Comparison of ENCODE assay signal across 16 cellular contexts in genomic region chr1:45272943-45273342, GRCh38. TPM values are rescaled to one million over a fixed set of nuclear protein-coding genes. Genes with fewer than 3 reads are reported as not detected.
DNase-seq lines count a peak whose midpoint lies in the region; ATAC-seq, FAIRE-seq and TF ChIP-seq lines count a peak whose summit lies in the region.
"Had no signal": no experiment of that assay in that cellular context is flagged by ENCODE, and none has a peak within 500 bp of the region (broad histone marks: within the 10 kb centered on the region; RNA-seq: fewer than 3 reads in every experiment).

No MANE protein-coding gene starts in this region.

- intact Hi-C loops in PC-3 (cut with micrococcal nuclease), result no loop called here
- intact Hi-C loops in endothelial cell of umbilical vein (cut with micrococcal nuclease), result loop anchor here (1.0 kb wide), 1 partner anchor 26 kb away; no protein-coding TSS in a partner anchor
- intact Hi-C loops in ovary (cut with DNase I), result no loop called here

- H3K36me3 ChIP-seq in PC-3 (ENCODE audit: low read depth, low read length) (no peaks in the 10 kb centered on the region), endothelial cell of umbilical vein (ENCODE audit: control insufficient read depth in 2 of 2, extremely low read depth in 1 of 2, insufficient read depth in 2 of 2, low read length in 2 of 2) (no peaks in the 10 kb centered on the region), ovary (no peaks in the 10 kb centered on the region)
- H3K36me3 ChIP-seq: transverse colon had no signal

- no peaks in the 10 kb centered on the region for H3K9me2 ChIP-seq in PC-3 (replicated peaks; ENCODE audit: low read length)

- WGBS in ovary, 3 donors, result 90 to 95% (median 92%) methylated on average over 2 of the region's 2 CpGs

- DNase-seq in Daoy (ENCODE audit: low read depth) (peak; percentile 59), PC-3 (peak; percentile 47), endothelial cell of umbilical vein (ENCODE audit: low read depth, low spot score) (peak; percentile 71), non-pigmented ciliary epithelial cell (ENCODE audit: low read depth) (peak; percentile 55), UCSD-AML1 (lab: John Stamatoyannopoulos, UW; ENCODE audit: unreplicated experiment) (no peak), ovary (no peak)
- DNase-seq: activated CD8-positive, alpha-beta T cell treated with anti-CD3 and anti-CD28 coated beads for 36 hours; CD4-positive, alpha-beta memory T cell; natural killer cell; stimulated activated CD4-positive, alpha-beta T cell treated with anti-CD3 and anti-CD28 coated beads, Interleukin-2, amount 100 ng/mL, for 24 hours; stimulated activated CD8-positive, alpha-beta memory T cell treated with anti-CD3 and anti-CD28 coated beads, Interleukin-4, amount 100 ng/mL, for 48 hours; transverse colon had no signal

- TF ChIP-seq EP300 in ovary (IDR thresholded peaks at IDR 0.05), result no peak

- POLR2A ChIA-PET in PC-3 (lab: Charles Lee; ENCODE audit: unreplicated experiment) (no interaction called here), endothelial cell of umbilical vein (lab: Charles Lee) (no interaction called here)

- H3K4me2 ChIP-seq in PC-3 (ENCODE audit: low read length) (no peak overlapping the region), endothelial cell of umbilical vein (ENCODE audit: insufficient read depth, low read length) (no peak overlapping the region)

- no peaks in the 10 kb centered on the region for H3F3A ChIP-seq in PC-3 (ENCODE audit: low read length, unreplicated experiment)

- no peak for ATAC-seq in PC-3
- no peak for ATAC-seq in HG02870 (IDR thresholded peaks at IDR 0.05; ENCODE audit: unreplicated experiment)
- no peak for ATAC-seq in GM18505 (IDR thresholded peaks at IDR 0.05; ENCODE audit: unreplicated experiment)
- ATAC-seq: activated CD8-positive, alpha-beta T cell treated with anti-CD3 and anti-CD28 coated beads for 36 hours had no signal

- H3K27ac ChIP-seq in PC-3 (ENCODE audit: low read length), result no peak overlapping the region; the same call in 1 of the 2 replicates
- peak overlapping the region; percentile 86 for H3K27ac ChIP-seq in endothelial cell of umbilical vein (ENCODE audit: insufficient read depth, low read depth, low read length)
- H3K27ac ChIP-seq in ovary, result no peak overlapping the region
- H3K27ac ChIP-seq: transverse colon had no signal

- H4K20me1 ChIP-seq in PC-3 (ENCODE audit: low read length) (no peaks in the 10 kb centered on the region), endothelial cell of umbilical vein (replicated peaks; ENCODE audit: control insufficient read depth, extremely low read depth, insufficient read depth, low read length) (no peaks in the 10 kb centered on the region)

- no peak for TF ChIP-seq CTCF in PC-3 (conservative IDR thresholded peaks at IDR 0.05; ENCODE audit: low read depth, low read length)
- TF ChIP-seq CTCF in endothelial cell of umbilical vein (IDR thresholded peaks at IDR 0.05; ENCODE audit: extremely low read depth in 1 of 2, insufficient read depth in 1 of 2, low read depth in 1 of 2, low read length in 2 of 2), result no peak
- TF ChIP-seq CTCF in ovary (IDR thresholded peaks at IDR 0.05), result no peak

- H3K9ac ChIP-seq in PC-3 (ENCODE audit: low read length) (no peak overlapping the region), endothelial cell of umbilical vein (replicated peaks; ENCODE audit: extremely low read depth, insufficient read depth, low read length) (peak overlapping the region; percentile 7)

- H3K9me3 ChIP-seq in PC-3 (ENCODE audit: low read length), result no peaks in the 10 kb centered on the region
- no peaks in the 10 kb centered on the region for H3K9me3 ChIP-seq in endothelial cell of umbilical vein (replicated peaks; ENCODE audit: control insufficient read depth, insufficient read depth, low read length)
- H3K9me3 ChIP-seq in ovary, result no peaks in the 10 kb centered on the region
- H3K9me3 ChIP-seq: transverse colon had no signal

- CTCF ChIA-PET in PC-3 (lab: Charles Lee), result no interaction called here
- CTCF ChIA-PET in endothelial cell of umbilical vein (lab: Charles Lee), result no interaction called here

- no peak overlapping the region for H3K4me3 ChIP-seq in PC-3 (ENCODE audit: low read length)
- no peak overlapping the region for H3K4me3 ChIP-seq in endothelial cell of umbilical vein (replicated peaks in 1 of 3; ENCODE audit: insufficient read depth in 1 of 3, low read depth in 1 of 3, low read length in 3 of 3)
- no peak overlapping the region for H3K4me3 ChIP-seq in ovary
- H3K4me3 ChIP-seq: transverse colon had no signal

- no TSS peak for BruUV-seq in PC-3 (replicated peaks; lab: Mats Ljungman, UMichigan)
- no TSS peak for BruUV-seq in endothelial cell of umbilical vein (replicated peaks; lab: Mats Ljungman, UMichigan)

- no peak overlapping the region for H2AFZ ChIP-seq in PC-3 (ENCODE audit: low read length)
- no peak overlapping the region for H2AFZ ChIP-seq in endothelial cell of umbilical vein (ENCODE audit: low read depth, low read length)

- H3K9me1 ChIP-seq in endothelial cell of umbilical vein (replicated peaks; ENCODE audit: control insufficient read depth, extremely low read depth, insufficient read depth, low read length), result no peaks in the 10 kb centered on the region

- peak; percentile 83 for FAIRE-seq in endothelial cell of umbilical vein (lab: Jason Lieb, UNC)
- FAIRE-seq: endometrium had no signal

- dilution Hi-C loops in endothelial cell of umbilical vein (cut with MboI; ENCODE audit: extremely low pct_ligation_motif_present, low sequenced_read_pairs), result no loop called here

- TF ChIP-seq POLR2A in endothelial cell of umbilical vein (IDR thresholded peaks at IDR 0.05; ENCODE audit: low read depth, low read length), result no peak
- TF ChIP-seq POLR2A in GM18505 (IDR thresholded peaks at IDR 0.05; ENCODE audit: borderline replicate concordance, extremely low read depth, insufficient read depth, insufficient read length), result no peak
- no peak for TF ChIP-seq POLR2A in ovary (IDR thresholded peaks at IDR 0.05)

- H3K4me1 ChIP-seq in PC-3 (ENCODE audit: insufficient read depth, low read length) (no peaks in the 10 kb centered on the region), endothelial cell of umbilical vein (ENCODE audit: control insufficient read depth, extremely low read depth, insufficient read depth, low read length) (peaks cover 11% of the 10 kb centered on the region), ovary (ENCODE audit: insufficient read depth) (peaks cover 1% of the 10 kb centered on the region)
- H3K4me1 ChIP-seq: transverse colon had no signal

- H3K27me3 ChIP-seq in PC-3 (ENCODE audit: low read length), result no peaks in the 10 kb centered on the region
- no peaks in the 10 kb centered on the region for H3K27me3 ChIP-seq in endothelial cell of umbilical vein (ENCODE audit: control insufficient read depth in 2 of 2, insufficient read depth in 2 of 2, low read length in 2 of 2)
- no peaks in the 10 kb centered on the region for H3K27me3 ChIP-seq in ovary
- H3K27me3 ChIP-seq: transverse colon had no signal

- no peaks in the 10 kb centered on the region for H3K79me2 ChIP-seq in PC-3 (ENCODE audit: low read length)
- H3K79me2 ChIP-seq in endothelial cell of umbilical vein (ENCODE audit: control insufficient read depth, insufficient read depth, low read length), result no peaks in the 10 kb centered on the region

TF ChIP-seq in endothelial cell of umbilical vein, 7 proteins besides CTCF, POLR2A, EP300 and RAD21:
- TF ChIP-seq, protein P1, sequence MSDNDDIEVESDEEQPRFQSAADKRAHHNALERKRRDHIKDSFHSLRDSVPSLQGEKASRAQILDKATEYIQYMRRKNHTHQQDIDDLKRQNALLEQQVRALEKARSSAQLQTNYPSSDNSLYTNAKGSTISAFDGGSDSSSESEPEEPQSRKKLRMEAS (IDR thresholded peaks at IDR 0.05; ENCODE audit: insufficient read depth, insufficient read length), result no peak
- TF ChIP-seq GATA2 (IDR thresholded peaks at IDR 0.05; ENCODE audit: insufficient read depth, insufficient read length, low read depth, low read length) (no peak), JUN (IDR thresholded peaks at IDR 0.05; ENCODE audit: borderline replicate concordance, insufficient read depth, insufficient read length, low read depth) (peak; percentile 2), FOS (IDR thresholded peaks at IDR 0.05; ENCODE audit: borderline replicate concordance, insufficient read depth, low read length) (no peak), EZH2 (IDR thresholded peaks at IDR 0.05; ENCODE audit: borderline replicate concordance, low read depth, low read length, severe bottlenecking) (no peak)

RNA-seq across cellular contexts. Expression of gene HPDL, which starts 53.8 kb away (rescaled TPM):
- total RNA-seq in Daoy (2014; rRNA removed; shearing (Covaris generic)), result not detected in 2 replicates
- not detected in 2 replicates for total RNA-seq in PC-3 (2014; rRNA removed)
- 5.6 and 5.9 TPM in 2 replicates for total RNA-seq in endothelial cell of umbilical vein
- 3.4 and 3.7 TPM in 2 replicates for polyA plus RNA-seq in endothelial cell of umbilical vein
- 2.6 and 3.2 TPM in 2 replicates for polyA plus RNA-seq in endothelial cell of umbilical vein (2011; cell fraction: cytosol; rRNA removed)
- 1.1 and 1.8 TPM in 2 replicates for polyA plus RNA-seq in endothelial cell of umbilical vein (2011; cell fraction: nucleus; rRNA removed)
- polyA plus RNA-seq in endothelial cell of umbilical vein (2012), result 1.9 and 3.3 TPM in 2 replicates
- polyA minus RNA-seq in endothelial cell of umbilical vein, result 0.70 and 1.4 TPM in 2 replicates
- 26.3 TPM for polyA minus RNA-seq in endothelial cell of umbilical vein (2011; cell fraction: cytosol; rRNA and poly(A)+ RNA removed)
- 0.87 and 0.96 TPM in 2 replicates for polyA minus RNA-seq in endothelial cell of umbilical vein (2011; cell fraction: nucleus; rRNA and poly(A)+ RNA removed)
- total RNA-seq in ovary, result 1 to 10 TPM in 5 of 7 donors, under 1 TPM in 1, not detected in 1; 0.80 to 2.0 (median 1.4) TPM
- under 1 TPM; 0.12 to 0.62 TPM for polyA plus RNA-seq in ovary
- total RNA-seq: SK-MEL-5 had no signal

Comparison
In these comparisons a context has a peak if more than half of its experiments do, and no peak if none do; other contexts are left out.
1. DNase-seq: peak in Daoy (single experiment), PC-3 (single experiment), endothelial cell of umbilical vein (single experiment) and non-pigmented ciliary epithelial cell (single experiment); none in UCSD-AML1 (single experiment) and ovary (0 of 5).